16 cellular contexts compared by ENCODE assay signal in genomic region chr1:32636793-32637561, GRCh38. TPM values are rescaled to one million over a fixed set of nuclear protein-coding genes. Genes with fewer than 3 reads are reported as not detected.
A peak's percentile ranks its signal among the peaks of the same experiment; 100 is the strongest.
DNase-seq lines count a peak whose midpoint lies in the region; ATAC-seq and TF ChIP-seq lines count a peak whose summit lies in the region.
"Had no signal": no experiment of that assay in that cellular context is flagged by ENCODE, and none has a peak within 500 bp of the region (broad histone marks: within the 10 kb centered on the region; RNA-seq: fewer than 3 reads in every experiment).

No MANE protein-coding gene starts in this region.

- peak overlapping the region; percentile 91 for H3K27ac Mint-ChIP-seq in neural crest cell (ENCODE audit: unreplicated experiment)
- H3K27ac Mint-ChIP-seq in stimulated activated naive CD8-positive, alpha-beta T cell treated with anti-CD3 and anti-CD28 coated beads, Interleukin-15, amount 100 ng/mL, for 72 hours = no peak overlapping the region
- H3K27ac Mint-ChIP-seq: T-cell had no signal

- DNase-seq in H7 (peak; percentile 36), NOMO-1 (lab: John Stamatoyannopoulos, UW; ENCODE audit: unreplicated experiment in 2 of 2) (peak; percentile 23 to 37), epithelial cell of esophagus (ENCODE audit: low read depth) (peak; percentile 73), neural crest cell (ENCODE audit: low read depth, low spot score) (no peak), EL (no peak), OCI-M1 (lab: John Stamatoyannopoulos, UW) (no peak)
- DNase-seq in activated T-cell treated with anti-CD3 and anti-CD28 coated beads, Interleukin-2, amount 50 U/mL, for 4 hours = no peak
- no peak for DNase-seq in stimulated activated naive CD8-positive, alpha-beta T cell treated with anti-CD3 and anti-CD28 coated beads, Interleukin-15, amount 100 ng/mL, for 72 hours
- DNase-seq: activated T-cell treated with anti-CD3 and anti-CD28 coated beads, Interleukin-2, amount 50 U/mL, for 48 hours; anterior cingulate cortex; CD4-positive, CD25-positive, alpha-beta regulatory T cell; gastrocnemius medialis; GDM1; GM23248; naive thymus-derived CD8-positive, alpha-beta T cell; T-cell had no signal

- H3K9me3 Mint-ChIP-seq in neural crest cell = no peaks in the 10 kb centered on the region
- H3K9me3 Mint-ChIP-seq in activated T-cell treated with anti-CD3 and anti-CD28 coated beads, Interleukin-2, amount 50 U/mL, for 4 hours = no peaks in the 10 kb centered on the region
- no peaks in the 10 kb centered on the region for H3K9me3 Mint-ChIP-seq in stimulated activated naive CD8-positive, alpha-beta T cell treated with anti-CD3 and anti-CD28 coated beads, Interleukin-15, amount 100 ng/mL, for 72 hours
- H3K9me3 Mint-ChIP-seq: CD4-positive, CD25-positive, alpha-beta regulatory T cell; naive thymus-derived CD8-positive, alpha-beta T cell; T-cell had no signal

- H3K36me3 Mint-ChIP-seq in neural crest cell (ENCODE audit: low read depth) = peaks cover 8% of the 10 kb centered on the region
- peaks cover 29% of the 10 kb centered on the region for H3K36me3 Mint-ChIP-seq in activated T-cell treated with anti-CD3 and anti-CD28 coated beads, Interleukin-2, amount 50 U/mL, for 4 hours (ENCODE audit: insufficient read depth)

- ATAC-seq in activated T-cell treated with anti-CD3 and anti-CD28 coated beads, Interleukin-2, amount 50 U/mL, for 4 hours = no peak
- no peak for ATAC-seq in stimulated activated naive CD8-positive, alpha-beta T cell treated with anti-CD3 and anti-CD28 coated beads, Interleukin-15, amount 100 ng/mL, for 72 hours
- ATAC-seq: gastrocnemius medialis; naive thymus-derived CD8-positive, alpha-beta T cell; T-cell had no signal

- no peaks in the 10 kb centered on the region for H3K27me3 ChIP-seq in H7 (ENCODE audit: control insufficient read depth, insufficient read depth, low read length)
- H3K27me3 ChIP-seq: gastrocnemius medialis had no signal

- H3K27me3 Mint-ChIP-seq in neural crest cell (ENCODE audit: low read depth) = no peaks in the 10 kb centered on the region
- no peaks in the 10 kb centered on the region for H3K27me3 Mint-ChIP-seq in activated T-cell treated with anti-CD3 and anti-CD28 coated beads, Interleukin-2, amount 50 U/mL, for 4 hours (ENCODE audit: low read depth)
- H3K27me3 Mint-ChIP-seq in stimulated activated naive CD8-positive, alpha-beta T cell treated with anti-CD3 and anti-CD28 coated beads, Interleukin-15, amount 100 ng/mL, for 72 hours = no peaks in the 10 kb centered on the region
- H3K27me3 Mint-ChIP-seq: CD4-positive, CD25-positive, alpha-beta regulatory T cell; naive thymus-derived CD8-positive, alpha-beta T cell; T-cell had no signal

- H3K36me3 ChIP-seq in H7 (replicated peaks; ENCODE audit: control insufficient read depth, insufficient read depth, low read length) = no peaks in the 10 kb centered on the region

- peak overlapping the region; percentile 29 for H3K4me3 Mint-ChIP-seq in neural crest cell
- H3K4me3 Mint-ChIP-seq in activated T-cell treated with anti-CD3 and anti-CD28 coated beads, Interleukin-2, amount 50 U/mL, for 4 hours = no peak overlapping the region
- no peak overlapping the region for H3K4me3 Mint-ChIP-seq in stimulated activated naive CD8-positive, alpha-beta T cell treated with anti-CD3 and anti-CD28 coated beads, Interleukin-15, amount 100 ng/mL, for 72 hours
- H3K4me3 Mint-ChIP-seq: CD4-positive, CD25-positive, alpha-beta regulatory T cell; naive thymus-derived CD8-positive, alpha-beta T cell; T-cell had no signal

- H3K4me1 Mint-ChIP-seq in neural crest cell = peaks cover 23% of the 10 kb centered on the region
- peaks cover 17% of the 10 kb centered on the region for H3K4me1 Mint-ChIP-seq in activated T-cell treated with anti-CD3 and anti-CD28 coated beads, Interleukin-2, amount 50 U/mL, for 4 hours (ENCODE audit: low read depth)
- H3K4me1 Mint-ChIP-seq in stimulated activated naive CD8-positive, alpha-beta T cell treated with anti-CD3 and anti-CD28 coated beads, Interleukin-15, amount 100 ng/mL, for 72 hours = peaks cover 14% of the 10 kb centered on the region

- TF ChIP-seq CTCF in epithelial cell of esophagus (IDR thresholded peaks at IDR 0.05; ENCODE audit: insufficient read depth, low read depth, low read length, missing control alignments) (no peak), neural crest cell (conservative IDR thresholded peaks at IDR 0.05) (no peak)

- H3K4me3 ChIP-seq in H7 (ENCODE audit: insufficient read depth, low read depth, low read length) (no peak overlapping the region), epithelial cell of esophagus (ENCODE audit: low read length) (no peak overlapping the region)
- H3K4me3 ChIP-seq: gastrocnemius medialis, GM23248 had no signal

RNA-seq across cellular contexts. Expression of gene ZBTB8OS, which starts 13.4 kb away (rescaled TPM):
- total RNA-seq in H7 (2014; rRNA removed; shearing (Covaris generic)) = 64.8 and 71.3 TPM in 2 replicates
- total RNA-seq in neural crest cell = 49.1 and 53.1 TPM in 2 replicates
- 10 to 100 TPM; 54.2 to 66.4 (median 54.6) TPM for total RNA-seq in activated T-cell treated with anti-CD3 and anti-CD28 coated beads, Interleukin-2, amount 50 U/mL, for 4 hours

RNA-seq across cellular contexts. Expression of gene RBBP4, which starts 14.0 kb away (rescaled TPM):
- 311 and 325 TPM in 2 replicates for total RNA-seq in H7 (2014; rRNA removed; shearing (Covaris generic))
- total RNA-seq in neural crest cell = 492 and 494 TPM in 2 replicates
- total RNA-seq in activated T-cell treated with anti-CD3 and anti-CD28 coated beads, Interleukin-2, amount 50 U/mL, for 4 hours = 100 to 1,000 TPM; 243 to 248 (median 243) TPM

Comparison
In these comparisons a context has a peak if more than half of its experiments do, and no peak if none do; other contexts are left out.
1. DNase-seq: peak in H7 (single experiment), NOMO-1 (2 of 2) and epithelial cell of esophagus (single experiment); none in neural crest cell (single experiment), EL (single experiment), activated T-cell treated with anti-CD3 and anti-CD28 coated beads, Interleukin-2, amount 50 U/mL, for 4 hours (single experiment), OCI-M1 (single experiment) and stimulated activated naive CD8-positive, alpha-beta T cell treated with anti-CD3 and anti-CD28 coated beads, Interleukin-15, amount 100 ng/mL, for 72 hours (0 of 2).